ENCODE assay signal across 2 cellular contexts in genomic region chr12:53481957-53482586, GRCh38.
TF ChIP-seq lines count a peak whose summit lies in the region.

No MANE protein-coding gene starts in this region.

TF ChIP-seq in HepG2, 621 proteins besides CTCF, POLR2A, EP300 and RAD21 (continues in another document):
- TF ChIP-seq FOXC1 (CRISPR knock-in tag; IDR thresholded peaks at IDR 0.05; ENCODE audit: borderline replicate concordance) = no peak
- 0 out of 2 replicates have a peak, but pooled peaks have one; percentile 2 for TF ChIP-seq PHF8 (CRISPR knock-in tag; IDR thresholded peaks at IDR 0.05)
- no peak for TF ChIP-seq KDM6A (CRISPR knock-in tag; IDR thresholded peaks at IDR 0.05; ENCODE audit: low read depth)
- TF ChIP-seq ZNF275 (CRISPR knock-in tag; IDR thresholded peaks at IDR 0.05; ENCODE audit: borderline replicate concordance) = no peak
- no peak for TF ChIP-seq ZNF317 (CRISPR knock-in tag; IDR thresholded peaks at IDR 0.05)
- no peak for TF ChIP-seq FOXJ3 (CRISPR knock-in tag; IDR thresholded peaks at IDR 0.05; ENCODE audit: borderline replicate concordance)
- TF ChIP-seq BCL3 (CRISPR knock-in tag; IDR thresholded peaks at IDR 0.05) = no peak
- TF ChIP-seq DBP (CRISPR knock-in tag; IDR thresholded peaks at IDR 0.05; ENCODE audit: not compliant biosample characterization) = no peak
- TF ChIP-seq NFIC (IDR thresholded peaks at IDR 0.05; ENCODE audit: low read length) = no peak
- TF ChIP-seq IKZF5 (CRISPR knock-in tag; IDR thresholded peaks at IDR 0.05) = 0 out of 2 replicates have a peak, but pooled peaks have one; percentile 14
- no peak for TF ChIP-seq TRIM22 (IDR thresholded peaks at IDR 0.05)
- TF ChIP-seq ZNF383 (CRISPR knock-in tag; IDR thresholded peaks at IDR 0.05; ENCODE audit: borderline replicate concordance) = no peak
- TF ChIP-seq SNAPC2 (CRISPR knock-in tag; IDR thresholded peaks at IDR 0.05) = no peak
- TF ChIP-seq CAMTA2 (CRISPR knock-in tag; IDR thresholded peaks at IDR 0.05; ENCODE audit: borderline replicate concordance) = no peak
- peak; percentile 28; the same call in 1 of the 2 replicates for TF ChIP-seq ZBTB33 (CRISPR knock-in tag; IDR thresholded peaks at IDR 0.05)
- TF ChIP-seq NONO (IDR thresholded peaks at IDR 0.05) = no peak
- TF ChIP-seq NONO (CRISPR knock-in tag; conservative IDR thresholded peaks at IDR 0.05) = peak; percentile 24; the same call in 1 of the 2 replicates
- TF ChIP-seq ZNF441 (CRISPR knock-in tag; IDR thresholded peaks at IDR 0.05; ENCODE audit: borderline replicate concordance) = no peak
- peak; percentile 43 for TF ChIP-seq POLR2G (IDR thresholded peaks at IDR 0.05; ENCODE audit: low read depth, low read length)
- TF ChIP-seq FOSL1 (CRISPR knock-in tag; IDR thresholded peaks at IDR 0.05; ENCODE audit: borderline replicate concordance) = no peak
- peak; percentile 28; the same call in 1 of the 2 replicates for TF ChIP-seq SSRP1 (CRISPR knock-in tag; IDR thresholded peaks at IDR 0.05)

TF ChIP-seq in SK-N-SH treated with all-trans-retinoic acid at 6 μM for 48 hours, 23 proteins besides CTCF, POLR2A, EP300 and RAD21:
- TF ChIP-seq ISL1 (CRISPR knock-in tag; IDR thresholded peaks at IDR 0.05) = no peak
- no peak for TF ChIP-seq GLIS3 (CRISPR knock-in tag; IDR thresholded peaks at IDR 0.05)
- TF ChIP-seq SNAI2 (CRISPR knock-in tag; IDR thresholded peaks at IDR 0.05) = no peak
- no peak for TF ChIP-seq RARB (CRISPR knock-in tag; IDR thresholded peaks at IDR 0.05)
- TF ChIP-seq BACH2 (CRISPR knock-in tag; IDR thresholded peaks at IDR 0.05; ENCODE audit: borderline replicate concordance) = no peak
- no peak for TF ChIP-seq TCF4 (CRISPR knock-in tag; IDR thresholded peaks at IDR 0.05; ENCODE audit: borderline replicate concordance)
- TF ChIP-seq ARNTL (CRISPR knock-in tag; IDR thresholded peaks at IDR 0.05; ENCODE audit: borderline replicate concordance, low read depth) = no peak
- TF ChIP-seq ZNF565 (CRISPR knock-in tag; conservative IDR thresholded peaks at IDR 0.05; ENCODE audit: low read depth) = no peak
- TF ChIP-seq CSDC2 (CRISPR knock-in tag; IDR thresholded peaks at IDR 0.05) = no peak
- TF ChIP-seq CSRNP3 (CRISPR knock-in tag; IDR thresholded peaks at IDR 0.05) = no peak
- no peak for TF ChIP-seq POU6F1 (CRISPR knock-in tag; IDR thresholded peaks at IDR 0.05; ENCODE audit: borderline replicate concordance, low read depth)
- no peak for TF ChIP-seq PATZ1 (CRISPR knock-in tag; IDR thresholded peaks at IDR 0.05; ENCODE audit: borderline replicate concordance)
- TF ChIP-seq ZC3H10 (CRISPR knock-in tag; IDR thresholded peaks at IDR 0.05) = no peak
- TF ChIP-seq ZFP30 (CRISPR knock-in tag; IDR thresholded peaks at IDR 0.05) = no peak
- TF ChIP-seq TOX (CRISPR knock-in tag; IDR thresholded peaks at IDR 0.05; ENCODE audit: borderline replicate concordance) = no peak
- no peak for TF ChIP-seq ZFP3 (CRISPR knock-in tag; IDR thresholded peaks at IDR 0.05)
- no peak for TF ChIP-seq ESRRG (CRISPR knock-in tag; IDR thresholded peaks at IDR 0.05)
TF ChIP-seq in SK-N-SH treated with all-trans-retinoic acid at 6 μM for 48 hours: peak in this region for 0.
